In genomic region chr6:57221936-57222683, GRCh38 we compare ENCODE assay signal across 8 cellular contexts. TPM values are rescaled to one million over a fixed set of nuclear protein-coding genes. Genes with fewer than 3 reads are reported as not detected.
DNase-seq lines count a peak whose midpoint lies in the region; ATAC-seq and TF ChIP-seq lines count a peak whose summit lies in the region.

Gene RAB23, minus strand, starts transcription at chr6:57222307. Its CDS starts 11,927 bp downstream, at chr6:57210380.

- peak; percentile 72 to 89 (median 85) for DNase-seq in CD4-positive, alpha-beta memory T cell
- DNase-seq in NCI-H748 (lab: John Stamatoyannopoulos, UW; ENCODE audit: unreplicated experiment), result peak; percentile 90
- peak; percentile 84 for DNase-seq in activated CD4-positive, alpha-beta memory T cell treated with anti-CD3 and anti-CD28 coated beads, Interleukin-2, amount 10 ng/mL, durations not matched to agents 7 days and 5 days
- DNase-seq in effector CD4-positive, alpha-beta T cell, result peak; percentile 64
- peak; percentile 83 for DNase-seq in lower lobe of right lung
- peak; percentile 54 to 79 (median 76) for DNase-seq in stimulated activated CD4-positive, alpha-beta T cell treated with anti-CD3 and anti-CD28 coated beads, TNF-alpha, amount 100 ng/mL, for 1 hour (ENCODE audit: low read depth in 3 of 3, low spot score in 1 of 3)

- peaks cover 13 to 27% of the 10 kb centered on the region in 2 donors for H3K27me3 Mint-ChIP-seq in CD4-positive, alpha-beta memory T cell
- peaks cover 26% of the 10 kb centered on the region for H3K27me3 Mint-ChIP-seq in activated CD4-positive, alpha-beta memory T cell treated with anti-CD3 and anti-CD28 coated beads, Interleukin-2, amount 10 ng/mL, durations not matched to agents 7 days and 5 days

- no peaks in the 10 kb centered on the region for H3K9me3 ChIP-seq in CD4-positive, alpha-beta memory T cell (ENCODE audit: control insufficient read depth in 1 of 2, low read length in 2 of 2)
- H3K9me3 ChIP-seq in lower lobe of right lung, result no peaks in the 10 kb centered on the region

- H3K4me1 ChIP-seq in CD4-positive, alpha-beta memory T cell (ENCODE audit: insufficient read depth, low read length), result peaks cover 10% of the 10 kb centered on the region
- no peaks in the 10 kb centered on the region for H3K4me1 ChIP-seq in lower lobe of right lung

- H3K4me3 ChIP-seq in CD4-positive, alpha-beta memory T cell (ENCODE audit: low read length in 2 of 2), result peak within 1 kb of the TSS; percentile 64 to 96
- peak within 1 kb of the TSS; percentile 92 for H3K4me3 ChIP-seq in lower lobe of right lung

- no peaks in the 10 kb centered on the region for H3K36me3 ChIP-seq in CD4-positive, alpha-beta memory T cell (ENCODE audit: insufficient read depth, low read length)
- no peaks in the 10 kb centered on the region for H3K36me3 ChIP-seq in lower lobe of right lung

- no peak for TF ChIP-seq CTCF in lower lobe of right lung (IDR thresholded peaks at IDR 0.05)

- POLR2A ChIA-PET in CD4-positive, alpha-beta memory T cell (lab: Charles Lee; ENCODE audit: partially characterized antibody), result interaction anchor here (0.6 to 1.5 kb wide), 7 partner anchors 10 to 184 kb away, joined by 3 to 8 read pairs (median 4); partner anchors contain the start of genes BAG2, KIAA1586 and PRIM2
- POLR2A ChIA-PET in activated CD4-positive, alpha-beta memory T cell treated with anti-CD3 and anti-CD28 coated beads, Interleukin-2, amount 10 ng/mL, durations not matched to agents 7 days and 5 days (lab: Charles Lee), result interaction anchor here (1.0 to 2.3 kb wide), 4 partner anchors 10 to 95 kb away, joined by 3 to 12 read pairs (median 6); partner anchors contain the start of genes BAG2 and PRIM2

- H3K27ac Mint-ChIP-seq in CD4-positive, alpha-beta memory T cell, result peak within 1 kb of the TSS; percentile 87 to 97 (median 93)
- peak within 1 kb of the TSS; percentile 78 for H3K27ac Mint-ChIP-seq in activated CD4-positive, alpha-beta memory T cell treated with anti-CD3 and anti-CD28 coated beads, Interleukin-2, amount 10 ng/mL, durations not matched to agents 7 days and 5 days

- H3K36me3 Mint-ChIP-seq in CD4-positive, alpha-beta memory T cell, result peaks cover 0 to 2% of the 10 kb centered on the region in 2 donors
- H3K36me3 Mint-ChIP-seq in activated CD4-positive, alpha-beta memory T cell treated with anti-CD3 and anti-CD28 coated beads, Interleukin-2, amount 10 ng/mL, durations not matched to agents 7 days and 5 days (ENCODE audit: low read depth), result no peaks in the 10 kb centered on the region

- H3K9me3 Mint-ChIP-seq in CD4-positive, alpha-beta memory T cell, result no peaks in the 10 kb centered on the region
- H3K9me3 Mint-ChIP-seq in activated CD4-positive, alpha-beta memory T cell treated with anti-CD3 and anti-CD28 coated beads, Interleukin-2, amount 10 ng/mL, durations not matched to agents 7 days and 5 days, result no peaks in the 10 kb centered on the region

- H3K4me1 Mint-ChIP-seq in CD4-positive, alpha-beta memory T cell, result peaks cover 6 to 10% (median 9%) of the 10 kb centered on the region in 4 donors
- H3K4me1 Mint-ChIP-seq in activated CD4-positive, alpha-beta memory T cell treated with anti-CD3 and anti-CD28 coated beads, Interleukin-2, amount 10 ng/mL, durations not matched to agents 7 days and 5 days, result peaks cover 20% of the 10 kb centered on the region

- CTCF ChIA-PET in CD4-positive, alpha-beta memory T cell (lab: Charles Lee; ENCODE audit: partially characterized antibody), result interaction anchor here (1.2 to 1.5 kb wide), 3 partner anchors 23 to 319 kb away, joined by 3 to 4 read pairs (median 3); no protein-coding TSS in a partner anchor
- CTCF ChIA-PET in activated CD4-positive, alpha-beta memory T cell treated with anti-CD3 and anti-CD28 coated beads, Interleukin-2, amount 10 ng/mL, durations not matched to agents 7 days and 5 days (lab: Charles Lee), result interaction anchor here (0.6 to 1.6 kb wide), 7 partner anchors 15 to 739 kb away, joined by 3 to 7 read pairs (median 3); partner anchors contain the start of genes BAG2 and PRIM2

- H3K27ac ChIP-seq in CD4-positive, alpha-beta memory T cell (ENCODE audit: low read depth, low read length), result peak within 1 kb of the TSS; percentile 35
- H3K27ac ChIP-seq in lower lobe of right lung, result peak within 1 kb of the TSS; percentile 74

- intact Hi-C loops in CD4-positive, alpha-beta memory T cell (cut with micrococcal nuclease), result loop anchor here (1.0 kb wide), 4 partner anchors 50 to 176 kb away; partner anchors contain the start of genes BAG2, KIAA1586 and PRIM2
- intact Hi-C loops in lower lobe of right lung (cut with DNase I), result no loop called here

- H3K27me3 ChIP-seq in CD4-positive, alpha-beta memory T cell (ENCODE audit: insufficient read depth, low read length), result peaks cover 5% of the 10 kb centered on the region
- H3K27me3 ChIP-seq in lower lobe of right lung (ENCODE audit: low read depth), result no peaks in the 10 kb centered on the region

- peak within 1 kb of the TSS; percentile 98 to 100 (median 98) for H3K4me3 Mint-ChIP-seq in CD4-positive, alpha-beta memory T cell
- peak within 1 kb of the TSS; percentile 95 for H3K4me3 Mint-ChIP-seq in activated CD4-positive, alpha-beta memory T cell treated with anti-CD3 and anti-CD28 coated beads, Interleukin-2, amount 10 ng/mL, durations not matched to agents 7 days and 5 days

- ATAC-seq in GM19395 (IDR thresholded peaks at IDR 0.05; ENCODE audit: unreplicated experiment) (peak; percentile 86), HG03521 (IDR thresholded peaks at IDR 0.05; ENCODE audit: unreplicated experiment) (peak; percentile 76), lower lobe of right lung (peak; percentile 99)

RNA-seq across cellular contexts. Expression of gene RAB23, which starts in this region (rescaled TPM):
- 1 to 10 TPM; 1.4 to 1.6 TPM for total RNA-seq in CD4-positive, alpha-beta memory T cell
- 1 to 10 TPM; 1.3 TPM for polyA plus RNA-seq in CD4-positive, alpha-beta memory T cell
- 1 to 10 TPM; 3.0 to 3.5 TPM for total RNA-seq in activated CD4-positive, alpha-beta memory T cell treated with anti-CD3 and anti-CD28 coated beads, Interleukin-2, amount 10 ng/mL, durations not matched to agents 7 days and 5 days
- 11.3 TPM for total RNA-seq in lower lobe of right lung

Comparison
In these comparisons a context has a peak if more than half of its experiments do, and no peak if none do; other contexts are left out.
1. Peak in every context shown above with its lines: DNase-seq, ATAC-seq, H3K4me3 ChIP-seq and H3K27ac ChIP-seq.